Comparison of ENCODE assay signal across 24 cellular contexts in the genomic region with DNA sequence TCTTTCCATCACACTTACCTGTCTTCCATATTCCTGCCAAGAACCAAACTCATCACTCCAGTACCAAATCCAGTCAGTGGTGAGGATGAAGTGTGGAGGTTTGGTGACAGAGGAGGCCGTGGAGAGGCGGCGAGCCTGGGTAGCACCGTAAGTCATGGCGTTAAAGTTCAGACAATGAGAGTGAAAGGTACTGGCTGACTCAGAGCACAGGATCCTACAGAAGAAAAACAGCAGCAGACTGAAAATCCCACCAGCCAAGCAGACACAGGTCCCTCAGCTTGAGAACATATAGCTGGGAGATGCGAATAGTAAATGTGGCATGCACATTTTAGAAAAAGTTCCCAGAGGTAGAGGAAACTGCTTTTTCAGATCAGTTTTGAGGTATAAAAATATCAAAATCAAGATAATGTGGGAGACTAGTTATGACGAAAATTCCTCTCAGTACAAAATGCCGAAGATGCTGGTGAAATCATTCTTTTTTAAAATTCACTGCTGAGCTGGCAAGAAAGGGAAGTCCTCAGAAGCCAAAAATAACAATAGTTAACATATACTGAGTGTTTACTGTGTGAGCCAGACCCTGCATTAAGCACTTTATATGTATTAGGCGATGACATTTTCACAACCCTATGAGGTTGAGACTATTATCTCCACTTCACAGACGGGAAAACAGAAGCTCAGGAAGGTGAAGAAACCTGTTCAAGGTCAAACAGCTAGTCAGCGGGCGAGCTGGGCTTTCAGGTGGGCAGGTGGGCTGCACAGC. TPM values are rescaled to one million over a fixed set of nuclear protein-coding genes. Genes with fewer than 3 reads are reported as not detected.
A peak's percentile ranks its signal among the peaks of the same experiment; 100 is the strongest.
DNase-seq lines count a peak whose midpoint lies in the region; ATAC-seq and TF ChIP-seq lines count a peak whose summit lies in the region.
"Had no signal": no experiment of that assay in that cellular context is flagged by ENCODE, and none has a peak within 500 bp of the region (broad histone marks: within the 10 kb centered on the region; RNA-seq: fewer than 3 reads in every experiment).

No MANE protein-coding gene starts in this region.

- H3K4me3 ChIP-seq in SK-N-SH (ENCODE audit: low read depth in 2 of 2, low read length in 1 of 2) (no peak overlapping the region), choroid plexus epithelial cell (ENCODE audit: low read depth, low read length) (no peak overlapping the region), skeletal muscle cell (ENCODE audit: low read depth, low read length) (no peak overlapping the region)
- H3K4me3 ChIP-seq: A549, skin epidermis had no signal

- 93% methylated on average over 12 of the region's 12 CpGs for WGBS in SK-N-SH (ENCODE audit: low lambda C conversion rate)

- peak overlapping the region; percentile 16 for H3K4me2 ChIP-seq in SK-N-SH
- H3K4me2 ChIP-seq: A549 had no signal

- H3K36me3 ChIP-seq in SK-N-SH (replicated peaks in 1 of 2; ENCODE audit: control insufficient read depth in 1 of 2, insufficient read depth in 2 of 2, low read length in 1 of 2) = peaks cover 0 to 5% of the 10 kb centered on the region in 2 experiments

- H2AFZ ChIP-seq in SK-N-SH (ENCODE audit: low read depth) = no peak overlapping the region

- peak overlapping the region in 1 of 2 experiments; percentile 31; a peak in 2 of 4 replicates for H3K27ac ChIP-seq in SK-N-SH (ENCODE audit: low read depth in 2 of 2, low read length in 1 of 2)
- H3K27ac ChIP-seq: A549, foreskin keratinocyte, skin epidermis had no signal

- no peaks in the 10 kb centered on the region for H3K9me3 ChIP-seq in SK-N-SH
- H3K9me3 ChIP-seq: A549 had no signal

- CTCF ChIA-PET in SK-N-SH (lab: Yijun Ruan, JAX) = interaction anchor here (0.5 to 1.6 kb wide), 5 partner anchors 10 to 66 kb away, joined by 3 to 5 read pairs (median 3); no protein-coding TSS in a partner anchor

- H3K79me2 ChIP-seq in SK-N-SH (ENCODE audit: insufficient read depth) = no peaks in the 10 kb centered on the region

- ATAC-seq in HG03108 (IDR thresholded peaks at IDR 0.05; ENCODE audit: unreplicated experiment) = no peak
- no peak for ATAC-seq in GM19351 (IDR thresholded peaks at IDR 0.05; ENCODE audit: unreplicated experiment)
- ATAC-seq: A549; activated CD4-positive, CD25-positive, alpha-beta regulatory T cell treated with anti-CD3 and anti-CD28 coated beads, Interleukin-2, amount 50 U/mL, for 24 hours; activated T-cell treated with anti-CD3 and anti-CD28 coated beads, Interleukin-2, amount 50 U/mL, for 72 hours; foreskin keratinocyte; left colon had no signal

- POLR2A ChIA-PET in SK-N-SH (lab: Yijun Ruan, JAX) = no interaction called here

- no peak for TF ChIP-seq EP300 in SK-N-SH (IDR thresholded peaks at IDR 0.05; ENCODE audit: borderline replicate concordance in 1 of 2, low read depth in 1 of 2, low read length in 1 of 2)

- H3K27me3 ChIP-seq in SK-N-SH (ENCODE audit: insufficient read depth) = no peaks in the 10 kb centered on the region
- H3K27me3 ChIP-seq: foreskin keratinocyte had no signal

- H3F3A ChIP-seq in SK-N-SH (replicated peaks; ENCODE audit: insufficient read depth) = no peaks in the 10 kb centered on the region

- TF ChIP-seq CTCF in SK-N-SH (IDR thresholded peaks at IDR 0.05) = no peak
- TF ChIP-seq CTCF in choroid plexus epithelial cell (conservative IDR thresholded peaks at IDR 0.05; ENCODE audit: low read depth, low read length) = no peak

- no peaks in the 10 kb centered on the region for H4K20me1 ChIP-seq in SK-N-SH (ENCODE audit: insufficient read depth)

- H3K9ac ChIP-seq in SK-N-SH = no peak overlapping the region

- H3K4me1 ChIP-seq in SK-N-SH (ENCODE audit: control insufficient read depth in 1 of 2, insufficient read depth in 2 of 2, low read depth in 1 of 2, low read length in 1 of 2) = peaks cover 10 to 13% of the 10 kb centered on the region in 2 experiments

- TF ChIP-seq RAD21 in SK-N-SH (IDR thresholded peaks at IDR 0.05; ENCODE audit: low read length) = no peak

- peak; percentile 19 for DNase-seq in activated CD8-positive, alpha-beta memory T cell treated with anti-CD3 and anti-CD28 coated beads for 24 hours
- no peak for DNase-seq in activated CD8-positive, alpha-beta memory T cell treated with anti-CD3 and anti-CD28 coated beads, Interleukin-2, amount 50 U/mL, for 48 hours
- DNase-seq in SK-N-SH (no peak), choroid plexus epithelial cell (ENCODE audit: low read depth) (peak; percentile 65), skeletal muscle cell (ENCODE audit: low read depth) (peak; percentile 33)
- no peak for DNase-seq in stimulated activated CD4-positive, alpha-beta T cell treated with anti-CD3 and anti-CD28 coated beads, Interleukin-15, amount 100 ng/mL, for 24 hours
- DNase-seq: activated naive CD4-positive, alpha-beta T cell treated with anti-CD3 and anti-CD28 coated beads, Interleukin-2, amount 50 U/mL, for 16 hours; activated T-cell treated with anti-CD3 and anti-CD28 coated beads, Interleukin-2, amount 50 U/mL, for 72 hours; aorta; cerebellar nuclear complex; foreskin keratinocyte; H7; left colon; mesendoderm; NCI-H1048; NCI-H187 treated with DMSO at 0.1 percent for 48 hours; NCI-H226; OCI-M1; stimulated activated CD4-positive, alpha-beta T cell treated with anti-CD3 and anti-CD28 coated beads, Interleukin-2, amount 100 ng/mL, for 24 hours had no signal

- no peaks in the 10 kb centered on the region for H3K9me2 ChIP-seq in SK-N-SH

TF ChIP-seq in SK-N-SH, 30 proteins besides CTCF, POLR2A, EP300 and RAD21:
- no peak for TF ChIP-seq CHD2 (IDR thresholded peaks at IDR 0.05; ENCODE audit: low read length, partially characterized antibody)
- no peak for TF ChIP-seq MXI1 (IDR thresholded peaks at IDR 0.05; ENCODE audit: low read depth, low read length)
- no peak for TF ChIP-seq FOSL2 (IDR thresholded peaks at IDR 0.05; ENCODE audit: borderline replicate concordance, low read depth)
- no peak for TF ChIP-seq JUND (IDR thresholded peaks at IDR 0.05)
- TF ChIP-seq TAF1 (IDR thresholded peaks at IDR 0.05; ENCODE audit: borderline replicate concordance, low read depth, low read length) = no peak
- TF ChIP-seq POLR2AphosphoS5 (IDR thresholded peaks at IDR 0.05; ENCODE audit: low read depth, low read length) = no peak
- no peak for TF ChIP-seq FOXM1 (IDR thresholded peaks at IDR 0.05; ENCODE audit: low read depth)
- no peak for TF ChIP-seq GATA2 (CRISPR knock-in tag; IDR thresholded peaks at IDR 0.05)
- no peak for TF ChIP-seq NFIC (IDR thresholded peaks at IDR 0.05; ENCODE audit: borderline replicate concordance)
- no peak for TF ChIP-seq ELF1 (IDR thresholded peaks at IDR 0.05)
- TF ChIP-seq, protein P1, sequence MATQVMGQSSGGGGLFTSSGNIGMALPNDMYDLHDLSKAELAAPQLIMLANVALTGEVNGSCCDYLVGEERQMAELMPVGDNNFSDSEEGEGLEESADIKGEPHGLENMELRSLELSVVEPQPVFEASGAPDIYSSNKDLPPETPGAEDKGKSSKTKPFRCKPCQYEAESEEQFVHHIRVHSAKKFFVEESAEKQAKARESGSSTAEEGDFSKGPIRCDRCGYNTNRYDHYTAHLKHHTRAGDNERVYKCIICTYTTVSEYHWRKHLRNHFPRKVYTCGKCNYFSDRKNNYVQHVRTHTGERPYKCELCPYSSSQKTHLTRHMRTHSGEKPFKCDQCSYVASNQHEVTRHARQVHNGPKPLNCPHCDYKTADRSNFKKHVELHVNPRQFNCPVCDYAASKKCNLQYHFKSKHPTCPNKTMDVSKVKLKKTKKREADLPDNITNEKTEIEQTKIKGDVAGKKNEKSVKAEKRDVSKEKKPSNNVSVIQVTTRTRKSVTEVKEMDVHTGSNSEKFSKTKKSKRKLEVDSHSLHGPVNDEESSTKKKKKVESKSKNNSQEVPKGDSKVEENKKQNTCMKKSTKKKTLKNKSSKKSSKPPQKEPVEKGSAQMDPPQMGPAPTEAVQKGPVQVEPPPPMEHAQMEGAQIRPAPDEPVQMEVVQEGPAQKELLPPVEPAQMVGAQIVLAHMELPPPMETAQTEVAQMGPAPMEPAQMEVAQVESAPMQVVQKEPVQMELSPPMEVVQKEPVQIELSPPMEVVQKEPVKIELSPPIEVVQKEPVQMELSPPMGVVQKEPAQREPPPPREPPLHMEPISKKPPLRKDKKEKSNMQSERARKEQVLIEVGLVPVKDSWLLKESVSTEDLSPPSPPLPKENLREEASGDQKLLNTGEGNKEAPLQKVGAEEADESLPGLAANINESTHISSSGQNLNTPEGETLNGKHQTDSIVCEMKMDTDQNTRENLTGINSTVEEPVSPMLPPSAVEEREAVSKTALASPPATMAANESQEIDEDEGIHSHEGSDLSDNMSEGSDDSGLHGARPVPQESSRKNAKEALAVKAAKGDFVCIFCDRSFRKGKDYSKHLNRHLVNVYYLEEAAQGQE (IDR thresholded peaks at IDR 0.05; ENCODE audit: low read depth, low read length) = no peak
- TF ChIP-seq TEAD4 (IDR thresholded peaks at IDR 0.05; ENCODE audit: borderline replicate concordance, insufficient read depth) = no peak

RNA-seq across cellular contexts. Expression of gene PARP12, which starts 20.9 kb away (rescaled TPM):
- polyA plus RNA-seq in SK-N-SH (2012; rRNA removed) = 16.0 and 17.7 TPM in 2 replicates
- polyA plus RNA-seq in SK-N-SH (2012; cell fraction: cytosol; rRNA removed) = 8.8 and 10.9 TPM in 2 replicates
- 44.1 and 46.8 TPM in 2 replicates for polyA plus RNA-seq in SK-N-SH (2012; cell fraction: nucleus; rRNA removed)

Comparison
In these comparisons a context has a peak if more than half of its experiments do, and no peak if none do; other contexts are left out.
1. DNase-seq: peak in activated CD8-positive, alpha-beta memory T cell treated with anti-CD3 and anti-CD28 coated beads for 24 hours (single experiment), choroid plexus epithelial cell (single experiment) and skeletal muscle cell (single experiment); none in activated CD8-positive, alpha-beta memory T cell treated with anti-CD3 and anti-CD28 coated beads, Interleukin-2, amount 50 U/mL, for 48 hours (single experiment), SK-N-SH (single experiment) and stimulated activated CD4-positive, alpha-beta T cell treated with anti-CD3 and anti-CD28 coated beads, Interleukin-15, amount 100 ng/mL, for 24 hours (single experiment).